ENCODE assay signal across 35 cellular contexts in genomic region chr5:59921816-59922215, GRCh38.
"Had no signal": no experiment of that assay in that cellular context is flagged by ENCODE, and none has a peak within 500 bp of the region (broad histone marks: within the 10 kb centered on the region; RNA-seq: fewer than 3 reads in every experiment).

No MANE protein-coding gene starts in this region.

- H3K36me3 ChIP-seq: ascending aorta, cardiac muscle cell, MG63, Peyer's patch, SJSA1 had no signal

- H3K9me3 Mint-ChIP-seq: activated CD4-positive, alpha-beta T cell treated with anti-CD3 and anti-CD28 coated beads, Interleukin-2, amount 10 ng/mL, durations not matched to agents 24 days and 14 days; activated CD8-positive, alpha-beta T cell treated with anti-CD3 and anti-CD28 coated beads for 36 hours; activated naive CD8-positive, alpha-beta T cell treated with anti-CD3 and anti-CD28 coated beads, Interleukin-2, amount 10 ng/mL, durations not matched to agents 7 days and 5 days; activated T-helper 2 cell treated with anti-CD3 and anti-CD28 coated beads, Interferon-gamma antibody, Interleukin-2, Interleukin-4, amounts not matched to agents 10 μg/mL and 5 μg/mL and 100 μg/mL, durations not matched to agents 14 hours and 24 hours and 36 hours had no signal

- H3K4me3 ChIP-seq: ascending aorta, cardiac muscle cell, MG63, Peyer's patch, SJSA1 had no signal

- H3K4me3 Mint-ChIP-seq: activated CD4-positive, alpha-beta T cell treated with anti-CD3 and anti-CD28 coated beads, Interleukin-2, amount 10 ng/mL, durations not matched to agents 24 days and 14 days; activated CD8-positive, alpha-beta T cell treated with anti-CD3 and anti-CD28 coated beads for 36 hours; activated naive CD4-positive, alpha-beta T cell treated with anti-CD3 and anti-CD28 coated beads, Interleukin-2, amount 50 U/mL, for 24 hours; activated naive CD8-positive, alpha-beta T cell treated with anti-CD3 and anti-CD28 coated beads, Interleukin-2, amount 10 ng/mL, durations not matched to agents 7 days and 5 days; T-cell had no signal

- H3K4me2 ChIP-seq: SK-N-SH had no signal

- H3K9me3 ChIP-seq: ascending aorta, MG63, Peyer's patch, SJSA1, SK-N-SH had no signal

- H3K27ac ChIP-seq: ascending aorta, cardiac muscle cell, Peyer's patch, SJSA1, VCaP had no signal

- H3K36me3 Mint-ChIP-seq: activated naive CD4-positive, alpha-beta T cell treated with anti-CD3 and anti-CD28 coated beads, Interleukin-2, amount 50 U/mL, for 24 hours; activated naive CD8-positive, alpha-beta T cell treated with anti-CD3 and anti-CD28 coated beads, Interleukin-2, amount 10 ng/mL, durations not matched to agents 7 days and 5 days; T-cell had no signal

- H3K27ac Mint-ChIP-seq: activated CD4-positive, alpha-beta T cell treated with anti-CD3 and anti-CD28 coated beads, Interleukin-2, amount 10 ng/mL, durations not matched to agents 24 days and 14 days; activated CD8-positive, alpha-beta T cell treated with anti-CD3 and anti-CD28 coated beads for 36 hours; activated naive CD4-positive, alpha-beta T cell treated with anti-CD3 and anti-CD28 coated beads, Interleukin-2, amount 50 U/mL, for 24 hours; activated naive CD8-positive, alpha-beta T cell treated with anti-CD3 and anti-CD28 coated beads, Interleukin-2, amount 10 ng/mL, durations not matched to agents 7 days and 5 days; activated T-helper 2 cell treated with anti-CD3 and anti-CD28 coated beads, Interferon-gamma antibody, Interleukin-2, Interleukin-4, amounts not matched to agents 10 μg/mL and 5 μg/mL and 100 μg/mL, durations not matched to agents 14 hours and 24 hours and 36 hours; T-cell had no signal

- H3K27me3 Mint-ChIP-seq: activated CD4-positive, alpha-beta T cell treated with anti-CD3 and anti-CD28 coated beads, Interleukin-2, amount 10 ng/mL, durations not matched to agents 24 days and 14 days; activated CD8-positive, alpha-beta T cell treated with anti-CD3 and anti-CD28 coated beads for 36 hours; activated naive CD4-positive, alpha-beta T cell treated with anti-CD3 and anti-CD28 coated beads, Interleukin-2, amount 50 U/mL, for 24 hours; activated naive CD8-positive, alpha-beta T cell treated with anti-CD3 and anti-CD28 coated beads, Interleukin-2, amount 10 ng/mL, durations not matched to agents 7 days and 5 days; T-cell had no signal

- DNase-seq: activated CD4-positive, alpha-beta T cell treated with anti-CD3 and anti-CD28 coated beads, Interleukin-2, amount 10 ng/mL, durations not matched to agents 24 days and 14 days; activated CD4-positive, alpha-beta T cell treated with anti-CD3 and anti-CD28 coated beads, Interleukin-2, amount 50 U/mL, for 4 hours; activated CD8-positive, alpha-beta T cell treated with anti-CD3 and anti-CD28 coated beads for 36 hours; activated gamma-delta T cell; activated naive CD4-positive, alpha-beta T cell treated with Interleukin-2 at 50 U/mL for 16 hours; activated naive CD8-positive, alpha-beta T cell treated with anti-CD3 and anti-CD28 coated beads, Interleukin-2, amount 10 ng/mL, durations not matched to agents 7 days and 5 days; activated T-cell treated with anti-CD3 and anti-CD28 coated beads, Interleukin-2, amount 50 U/mL, for 1 hour; amygdala; Kasumi-1; KG1; MG63; NCI-H1048; NCI-H1105 treated with DMSO at 0.1 percent for 48 hours; NCI-H1436; NCI-H1694; NCI-H1930; NCI-H345; NCI-H510A; NCI-H526; NCI-H748 treated with DMSO at 0.1 percent for 48 hours; NK-92 treated with Interleukin-12 subunit alpha and Interleukin-12 subunit beta, amount 100 ng/mL, for 24 hours; PC-3; Peyer's patch; RPMI8226; SHP77 treated with DMSO at 0.1 percent for 48 hours; SK-N-SH; T-cell; T-helper 2 cell; T-helper 9 cell had no signal

- H3K4me1 ChIP-seq: ascending aorta, Peyer's patch, SJSA1 had no signal

- H3K9ac ChIP-seq: SK-N-SH had no signal

- H3K4me1 Mint-ChIP-seq: activated CD4-positive, alpha-beta T cell treated with anti-CD3 and anti-CD28 coated beads, Interleukin-2, amount 10 ng/mL, durations not matched to agents 24 days and 14 days; activated naive CD4-positive, alpha-beta T cell treated with anti-CD3 and anti-CD28 coated beads, Interleukin-2, amount 50 U/mL, for 24 hours; activated naive CD8-positive, alpha-beta T cell treated with anti-CD3 and anti-CD28 coated beads, Interleukin-2, amount 10 ng/mL, durations not matched to agents 7 days and 5 days; T-cell had no signal

- H3K27me3 ChIP-seq: ascending aorta, cardiac muscle cell, MG63, Peyer's patch, SJSA1 had no signal

- ATAC-seq: activated CD8-positive, alpha-beta T cell treated with anti-CD3 and anti-CD28 coated beads for 36 hours; PC-3; T-cell had no signal
